Comparison of ENCODE assay signal across 8 cellular contexts in the genomic region with DNA sequence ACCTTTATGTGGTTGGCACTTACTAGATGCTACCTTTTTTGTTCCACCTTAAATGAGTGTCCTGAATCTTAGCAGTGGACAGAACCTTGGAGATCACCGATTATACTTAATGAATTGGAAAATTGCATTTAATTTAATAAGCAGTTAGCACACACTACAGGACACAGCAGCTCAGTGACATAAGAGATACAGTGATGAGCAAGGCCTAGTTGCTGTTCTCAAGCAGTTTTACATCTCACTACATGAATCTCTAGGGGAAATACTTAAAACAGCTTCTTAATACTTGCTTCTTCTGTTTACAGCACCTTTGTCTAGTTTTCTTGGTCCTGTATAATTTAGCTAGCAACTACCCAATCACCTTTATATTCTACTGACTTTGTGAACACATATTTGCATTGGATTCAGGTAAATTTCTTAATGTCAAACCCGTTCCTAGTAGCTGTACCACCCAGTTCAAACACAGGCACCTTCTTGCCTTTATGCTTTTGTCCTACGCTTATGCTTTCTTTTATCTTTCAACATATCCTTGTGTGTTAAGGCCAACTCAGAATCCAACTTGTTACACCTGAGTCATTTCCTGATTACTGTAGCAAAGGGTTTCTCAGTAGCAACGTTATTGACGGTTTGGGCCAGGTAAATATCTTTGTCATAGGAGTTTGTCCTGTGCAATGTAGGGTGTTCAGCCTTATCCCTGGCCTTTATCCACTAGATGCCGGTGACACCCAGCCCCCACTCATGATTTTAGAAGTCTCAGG. TPM values are rescaled to one million over a fixed set of nuclear protein-coding genes. Genes with fewer than 3 reads are reported as not detected.
DNase-seq lines count a peak whose midpoint lies in the region; ATAC-seq, FAIRE-seq and TF ChIP-seq lines count a peak whose summit lies in the region.

No MANE protein-coding gene starts in this region.

- no peak overlapping the region for H2AK5ac ChIP-seq in mesenchymal stem cell (ENCODE audit: low read length, severe bottlenecking)
- no peak overlapping the region for H2AK5ac ChIP-seq in neuronal stem cell (ENCODE audit: low read depth, low read length)

- H2BK5ac ChIP-seq in mesenchymal stem cell (ENCODE audit: low read depth, low read length, poor library complexity, severe bottlenecking) (no peak overlapping the region), neuronal stem cell (ENCODE audit: low read length) (no peak overlapping the region)

- H3K27me3 ChIP-seq in astrocyte (ENCODE audit: insufficient read depth, low read length) = no peaks in the 10 kb centered on the region
- H3K27me3 ChIP-seq in mesenchymal stem cell (ENCODE audit: control insufficient read depth in 1 of 2, insufficient read depth in 1 of 2, low read length in 2 of 2) = no peaks in the 10 kb centered on the region
- no peaks in the 10 kb centered on the region for H3K27me3 ChIP-seq in neuronal stem cell (ENCODE audit: control insufficient read depth in 3 of 3, insufficient read depth in 3 of 3, low read depth in 1 of 3, low read length in 3 of 3)

- no peak overlapping the region for H4K8ac ChIP-seq in mesenchymal stem cell (ENCODE audit: low read length)
- no peak overlapping the region for H4K8ac ChIP-seq in neuronal stem cell (ENCODE audit: low read depth, low read length)

- H3K18ac ChIP-seq in mesenchymal stem cell (ENCODE audit: low read depth in 1 of 2, low read length in 2 of 2) = no peak overlapping the region
- no peak overlapping the region for H3K18ac ChIP-seq in neuronal stem cell (ENCODE audit: low read length)

- no peak for FAIRE-seq in astrocyte (lab: Jason Lieb, UNC)

- H3K9me3 Mint-ChIP-seq in astrocyte (ENCODE audit: unreplicated experiment) = no peaks in the 10 kb centered on the region

- no peak overlapping the region for H3K27ac ChIP-seq in astrocyte (ENCODE audit: low read depth, low read length)
- no peak overlapping the region for H3K27ac ChIP-seq in mesenchymal stem cell (ENCODE audit: low read length, poor library complexity, severe bottlenecking)
- H3K27ac ChIP-seq in neuronal stem cell (replicated peaks; ENCODE audit: low read length) = no peak overlapping the region

- H3K14ac ChIP-seq in mesenchymal stem cell (ENCODE audit: low read length in 2 of 2) (no peak overlapping the region), neuronal stem cell (ENCODE audit: low read length) (no peak overlapping the region)

- no peak overlapping the region for H2BK120ac ChIP-seq in mesenchymal stem cell (ENCODE audit: low read depth, low read length)
- no peak overlapping the region for H2BK120ac ChIP-seq in neuronal stem cell (ENCODE audit: low read depth, low read length)

- H4K91ac ChIP-seq in mesenchymal stem cell (ENCODE audit: low read length) = no peak overlapping the region
- no peak overlapping the region for H4K91ac ChIP-seq in neuronal stem cell (ENCODE audit: low read depth, low read length, poor library complexity)

- no peak overlapping the region for H2BK15ac ChIP-seq in mesenchymal stem cell (ENCODE audit: low read depth, poor library complexity, severe bottlenecking)
- no peak overlapping the region for H2BK15ac ChIP-seq in neuronal stem cell (ENCODE audit: low read length)

- H3K9ac ChIP-seq in astrocyte (ENCODE audit: low read length) (peak overlapping the region; percentile 99), mesenchymal stem cell (ENCODE audit: low read length) (peak overlapping the region; percentile 99), neuronal stem cell (ENCODE audit: low read depth, low read length, poor library complexity) (no peak overlapping the region)

- H3K23ac ChIP-seq in mesenchymal stem cell (ENCODE audit: low read length in 2 of 2) (peak overlapping the region in 1 of 2 experiments; percentile 64), neuronal stem cell (ENCODE audit: low read depth, low read length, poor library complexity) (no peak overlapping the region)

- peak overlapping the region; percentile 94 for H3K4me3 ChIP-seq in astrocyte (ENCODE audit: insufficient read depth, low read depth, low read length)
- H3K4me3 ChIP-seq in mesenchymal stem cell (ENCODE audit: insufficient read depth in 1 of 2, low read depth in 1 of 2, low read length in 2 of 2) = peak overlapping the region in 1 of 2 experiments; percentile 96
- H3K4me3 ChIP-seq in neuronal stem cell (ENCODE audit: low read length in 2 of 2) = peak overlapping the region in 1 of 2 donors; percentile 86

- H3K27me3 Mint-ChIP-seq in astrocyte (ENCODE audit: low read depth, unreplicated experiment) = no peaks in the 10 kb centered on the region

- H3K36me3 ChIP-seq in astrocyte (ENCODE audit: insufficient read depth, low read length) (peaks cover 4% of the 10 kb centered on the region), mesenchymal stem cell (ENCODE audit: control insufficient read depth in 1 of 2, insufficient read depth in 2 of 2, low read depth in 1 of 2, low read length in 2 of 2) (peaks cover 0 to 4% of the 10 kb centered on the region in 2 experiments), neuronal stem cell (replicated peaks in 1 of 2; ENCODE audit: control insufficient read depth in 2 of 2, insufficient read depth in 2 of 2, low read length in 2 of 2) (peaks cover 0 to 26% of the 10 kb centered on the region in 2 donors)

- peaks cover 85% of the 10 kb centered on the region for H3K79me2 ChIP-seq in astrocyte (ENCODE audit: insufficient read depth, low read length)

- peaks cover 36% of the 10 kb centered on the region for H4K20me1 ChIP-seq in astrocyte (ENCODE audit: insufficient read depth, low read length)

- H3K4me3 Mint-ChIP-seq in astrocyte (ENCODE audit: unreplicated experiment) = peak overlapping the region; percentile 100

- TF ChIP-seq CTCF in astrocyte (IDR thresholded peaks at IDR 0.05; ENCODE audit: insufficient read depth, low read depth, low read length) = no peak

- H3K9me3 ChIP-seq in astrocyte (ENCODE audit: insufficient read depth, low read depth, low read length) = no peaks in the 10 kb centered on the region
- H3K9me3 ChIP-seq in mesenchymal stem cell (ENCODE audit: control insufficient read depth, low read length) = no peaks in the 10 kb centered on the region
- H3K9me3 ChIP-seq in neuronal stem cell (replicated peaks in 1 of 2; ENCODE audit: control insufficient read depth in 2 of 2, insufficient read depth in 1 of 2, low read depth in 1 of 2, low read length in 2 of 2) = peaks cover 0 to 12% of the 10 kb centered on the region in 2 donors

- H3K27ac Mint-ChIP-seq in astrocyte (ENCODE audit: unreplicated experiment) = peak overlapping the region; percentile 100

- peak; percentile 39 for DNase-seq in A172 (ENCODE audit: low spot score)
- DNase-seq in astrocyte (ENCODE audit: low read depth) = peak; percentile 18
- DNase-seq in mesenchymal stem cell = no peak
- no peak for DNase-seq in NCI-H2029 (lab: John Stamatoyannopoulos, UW)
- DNase-seq in neuronal stem cell (ENCODE audit: low spot score) = no peak
- no peak for DNase-seq in left lobe of liver (ENCODE audit: low spot score)
- no peak for DNase-seq in NCI-H146 (lab: John Stamatoyannopoulos, UW)

- H3K4me1 ChIP-seq in astrocyte (ENCODE audit: insufficient read depth, low read length) = peaks cover 21% of the 10 kb centered on the region
- H3K4me1 ChIP-seq in mesenchymal stem cell (ENCODE audit: control insufficient read depth, insufficient read depth, low read depth, low read length) = peaks cover 4% of the 10 kb centered on the region
- peaks cover 1 to 9% of the 10 kb centered on the region in 2 donors for H3K4me1 ChIP-seq in neuronal stem cell (ENCODE audit: control insufficient read depth in 2 of 2, insufficient read depth in 1 of 2, low read depth in 1 of 2, low read length in 2 of 2)

- H3K79me1 ChIP-seq in mesenchymal stem cell (replicated peaks; ENCODE audit: low read length, poor library complexity, severe bottlenecking) = peaks cover 2% of the 10 kb centered on the region
- peaks cover 6% of the 10 kb centered on the region for H3K79me1 ChIP-seq in neuronal stem cell (ENCODE audit: low read depth, low read length)

- H3K36me3 Mint-ChIP-seq in astrocyte (ENCODE audit: low read depth, unreplicated experiment) = peaks cover 3% of the 10 kb centered on the region

- WGBS in mesenchymal stem cell = 97% methylated on average over 5 of the region's 6 CpGs
- WGBS in neuronal stem cell (ENCODE audit: extremely low coverage in 2 of 2, insufficient read length in 2 of 2, insufficient replicate concordance in 1 of 2), 2 donors = no CpG with 5 or more reads among the region's 6 CpGs

- H3K4me2 ChIP-seq in astrocyte (ENCODE audit: low read length) (peak overlapping the region; percentile 94), mesenchymal stem cell (ENCODE audit: low read length, poor library complexity, severe bottlenecking) (peak overlapping the region; percentile 44), neuronal stem cell (ENCODE audit: insufficient read depth, low read length, poor library complexity, severe bottlenecking) (no peak overlapping the region)

- H2AFZ ChIP-seq in astrocyte (ENCODE audit: low read depth, low read length) (no peak overlapping the region), mesenchymal stem cell (ENCODE audit: low read depth, low read length) (no peak overlapping the region), neuronal stem cell (ENCODE audit: low read length) (no peak overlapping the region)

- H3K4me1 Mint-ChIP-seq in astrocyte (ENCODE audit: low read depth, unreplicated experiment) = peaks cover 20% of the 10 kb centered on the region

- no peak overlapping the region for H2BK12ac ChIP-seq in mesenchymal stem cell (ENCODE audit: low read length in 2 of 2)
- H2BK12ac ChIP-seq in neuronal stem cell (ENCODE audit: low read length) = no peak overlapping the region

- no peak overlapping the region for H3K4ac ChIP-seq in mesenchymal stem cell (ENCODE audit: low read depth in 1 of 2, low read length in 2 of 2)
- no peak overlapping the region for H3K4ac ChIP-seq in neuronal stem cell (ENCODE audit: low read length)

- ATAC-seq in HG02610 (IDR thresholded peaks at IDR 0.05; ENCODE audit: unreplicated experiment) (peak; percentile 35), left lobe of liver (no peak)

RNA-seq across cellular contexts. Expression of a gene that starts 1.8 kb away (rescaled TPM):
- total RNA-seq in A172 (2014; rRNA removed; shearing (Covaris generic)) = 82.7 and 115 TPM in 2 replicates
- total RNA-seq in astrocyte (43.0 and 43.4 TPM in 2 replicates), left lobe of liver (5.9 TPM)
- 27.5 TPM for polyA plus RNA-seq in mesenchymal stem cell (2013, experiment 1 of 2)
- polyA plus RNA-seq in mesenchymal stem cell (2013, experiment 2 of 2) = 26.7 TPM
- 27.5 TPM for polyA plus RNA-seq in neuronal stem cell (2013, experiment 1 of 2)
- 27.7 TPM for polyA plus RNA-seq in neuronal stem cell (2013, experiment 2 of 2)

RNA-seq across cellular contexts. Expression of a gene that starts 28.6 kb away (rescaled TPM):
- total RNA-seq in A172 (2014; rRNA removed; shearing (Covaris generic)) = 109 and 157 TPM in 2 replicates
- 81.6 and 87.7 TPM in 2 replicates for total RNA-seq in astrocyte
- polyA plus RNA-seq in mesenchymal stem cell (2013, experiment 1 of 2) = 42.1 TPM
- polyA plus RNA-seq in mesenchymal stem cell (2013, experiment 2 of 2) = 45.0 TPM
- polyA plus RNA-seq in neuronal stem cell (2013, experiment 1 of 2) = 10.5 TPM
- 10.8 TPM for polyA plus RNA-seq in neuronal stem cell (2013, experiment 2 of 2)
- 2.9 TPM for total RNA-seq in left lobe of liver

Comparison
In these comparisons a context has a peak if more than half of its experiments do, and no peak if none do; other contexts are left out.
1. DNase-seq: peak in A172 (single experiment) and astrocyte (single experiment); none in mesenchymal stem cell (single experiment), NCI-H2029 (single experiment), neuronal stem cell (single experiment), left lobe of liver (single experiment) and NCI-H146 (single experiment).
2. RNA of a gene that starts 28.6 kb away (total RNA-seq): 109 to 157 TPM in A172 and 81.6 to 87.7 TPM in astrocyte; 2.9 TPM in left lobe of liver (single experiment); every median in the first group is over 10 times any median in the second.